ENCODE assay signal across 8 cellular contexts in genomic region chr9:107750741-107751521, GRCh38.
DNase-seq lines count a peak whose midpoint lies in the region; ATAC-seq, FAIRE-seq and TF ChIP-seq lines count a peak whose summit lies in the region.

No MANE protein-coding gene starts in this region.

- no peaks in the 10 kb centered on the region for H3K27me3 Mint-ChIP-seq in activated CD4-positive, alpha-beta memory T cell treated with anti-CD3 and anti-CD28 coated beads, Interleukin-2, amount 10 ng/mL, durations not matched to agents 7 days and 5 days
- no peaks in the 10 kb centered on the region for H3K27me3 Mint-ChIP-seq in activated T-helper 17 cell treated with anti-CD3 and anti-CD28 coated beads, Interleukin-2, amount 50 U/mL, for 72 hours

- FAIRE-seq in frontal cortex (lab: Jason Lieb, UNC), result no peak

- H3K4me3 ChIP-seq in rectal smooth muscle tissue (ENCODE audit: low read length), result no peak overlapping the region

- H3K4me1 ChIP-seq in rectal smooth muscle tissue (ENCODE audit: control insufficient read depth, insufficient read depth, low read length), result peaks cover 25% of the 10 kb centered on the region

- peak overlapping the region; percentile 75 for H3K27ac ChIP-seq in rectal smooth muscle tissue (ENCODE audit: low read depth, low read length)

- H3K27ac Mint-ChIP-seq in activated CD4-positive, alpha-beta memory T cell treated with anti-CD3 and anti-CD28 coated beads, Interleukin-2, amount 10 ng/mL, durations not matched to agents 7 days and 5 days, result no peak overlapping the region
- H3K27ac Mint-ChIP-seq in activated T-helper 17 cell treated with anti-CD3 and anti-CD28 coated beads, Interleukin-2, amount 50 U/mL, for 72 hours, result no peak overlapping the region

- no peak overlapping the region for H3K4me3 Mint-ChIP-seq in activated CD4-positive, alpha-beta memory T cell treated with anti-CD3 and anti-CD28 coated beads, Interleukin-2, amount 10 ng/mL, durations not matched to agents 7 days and 5 days
- no peak overlapping the region for H3K4me3 Mint-ChIP-seq in activated T-helper 17 cell treated with anti-CD3 and anti-CD28 coated beads, Interleukin-2, amount 50 U/mL, for 72 hours

- DNase-seq in GOT3 (lab: John Stamatoyannopoulos, UW) (peak; percentile 19), frontal cortex (ENCODE audit: low spot score in 2 of 2) (peak; percentile 39 to 56), NCI-H1436 (lab: John Stamatoyannopoulos, UW) (no peak), NCI-H1092 treated with DMSO at 0.1 percent for 48 hours (lab: John Stamatoyannopoulos, UW) (no peak)
- DNase-seq in activated CD4-positive, alpha-beta memory T cell treated with anti-CD3 and anti-CD28 coated beads, Interleukin-2, amount 10 ng/mL, durations not matched to agents 7 days and 5 days, result no peak

- H3K9ac ChIP-seq in rectal smooth muscle tissue (ENCODE audit: low read length), result no peak overlapping the region

- CTCF ChIA-PET in activated CD4-positive, alpha-beta memory T cell treated with anti-CD3 and anti-CD28 coated beads, Interleukin-2, amount 10 ng/mL, durations not matched to agents 7 days and 5 days (lab: Charles Lee), result no interaction called here

- peak; percentile 84 for ATAC-seq in SK-N-SH treated with all-trans-retinoic acid at 6 μM for 48 hours
- no peak for ATAC-seq in activated T-helper 17 cell treated with anti-CD3 and anti-CD28 coated beads, Interleukin-2, amount 50 U/mL, for 72 hours (replicated peaks)

- H3K27me3 ChIP-seq in rectal smooth muscle tissue (ENCODE audit: control insufficient read depth, insufficient read depth, low read length), result no peaks in the 10 kb centered on the region

- no peaks in the 10 kb centered on the region for H3K36me3 ChIP-seq in rectal smooth muscle tissue (ENCODE audit: control insufficient read depth, insufficient read depth, low read length)

- peaks cover 3% of the 10 kb centered on the region for H3K9me3 Mint-ChIP-seq in activated CD4-positive, alpha-beta memory T cell treated with anti-CD3 and anti-CD28 coated beads, Interleukin-2, amount 10 ng/mL, durations not matched to agents 7 days and 5 days
- no peaks in the 10 kb centered on the region for H3K9me3 Mint-ChIP-seq in activated T-helper 17 cell treated with anti-CD3 and anti-CD28 coated beads, Interleukin-2, amount 50 U/mL, for 72 hours

- H3K36me3 Mint-ChIP-seq in activated CD4-positive, alpha-beta memory T cell treated with anti-CD3 and anti-CD28 coated beads, Interleukin-2, amount 10 ng/mL, durations not matched to agents 7 days and 5 days (ENCODE audit: low read depth), result no peaks in the 10 kb centered on the region
- H3K36me3 Mint-ChIP-seq in activated T-helper 17 cell treated with anti-CD3 and anti-CD28 coated beads, Interleukin-2, amount 50 U/mL, for 72 hours (ENCODE audit: low read depth), result no peaks in the 10 kb centered on the region

- POLR2A ChIA-PET in activated CD4-positive, alpha-beta memory T cell treated with anti-CD3 and anti-CD28 coated beads, Interleukin-2, amount 10 ng/mL, durations not matched to agents 7 days and 5 days (lab: Charles Lee), result no interaction called here

- H3K4me1 Mint-ChIP-seq in activated CD4-positive, alpha-beta memory T cell treated with anti-CD3 and anti-CD28 coated beads, Interleukin-2, amount 10 ng/mL, durations not matched to agents 7 days and 5 days, result no peaks in the 10 kb centered on the region
- no peaks in the 10 kb centered on the region for H3K4me1 Mint-ChIP-seq in activated T-helper 17 cell treated with anti-CD3 and anti-CD28 coated beads, Interleukin-2, amount 50 U/mL, for 72 hours

TF ChIP-seq in SK-N-SH treated with all-trans-retinoic acid at 6 μM for 48 hours, 23 proteins besides CTCF, POLR2A, EP300 and RAD21:
- no peak for TF ChIP-seq ZFP3 (CRISPR knock-in tag; IDR thresholded peaks at IDR 0.05)
- no peak for TF ChIP-seq CREB5 (CRISPR knock-in tag; IDR thresholded peaks at IDR 0.05; ENCODE audit: low read depth)
- 0 out of 2 replicates have a peak, but pooled peaks have one; percentile 13 for TF ChIP-seq ISL1 (CRISPR knock-in tag; IDR thresholded peaks at IDR 0.05)

Comparison
In these comparisons a context has a peak if more than half of its experiments do, and no peak if none do; other contexts are left out.
1. DNase-seq: peak in GOT3 (single experiment) and frontal cortex (2 of 2); none in NCI-H1436 (single experiment), NCI-H1092 treated with DMSO at 0.1 percent for 48 hours (single experiment) and activated CD4-positive, alpha-beta memory T cell treated with anti-CD3 and anti-CD28 coated beads, Interleukin-2, amount 10 ng/mL, durations not matched to agents 7 days and 5 days (single experiment).